24 cellular contexts compared by ENCODE assay signal in genomic region chr16:81530814-81531213, GRCh38.
DNase-seq lines count a peak whose midpoint lies in the region; ATAC-seq, FAIRE-seq and TF ChIP-seq lines count a peak whose summit lies in the region.
"Had no signal": no experiment of that assay in that cellular context is flagged by ENCODE, and none has a peak within 500 bp of the region (broad histone marks: within the 10 kb centered on the region; RNA-seq: fewer than 3 reads in every experiment).

No MANE protein-coding gene starts in this region.

- intact Hi-C loops in HCT116 (cut with micrococcal nuclease) = no loop called here
- intact Hi-C loops in mammary epithelial cell (cut with micrococcal nuclease) = loop anchor here (1.0 to 5.0 kb wide), 8 partner anchors 20 to 126 kb away; no protein-coding TSS in a partner anchor
- intact Hi-C loops in kidney (cut with DNase I) = no loop called here
- intact Hi-C loops in activated naive CD4-positive, alpha-beta T cell treated with anti-CD3 and anti-CD28 coated beads for 36 hours (cut with micrococcal nuclease) = no loop called here

- no peak for ATAC-seq in HCT116
- ATAC-seq in stimulated activated naive B cell treated with anti-CD40 and anti-IgM and Interleukin-4, amounts not matched to agents 10 μg/mL and 1 μg/mL and 100 μg/mL, for 72 hours (replicated peaks) = no peak

- H3K9me3 Mint-ChIP-seq in stimulated activated naive B cell treated with anti-CD40 and anti-IgM and Interleukin-4, amounts not matched to agents 10 μg/mL and 1 μg/mL and 100 μg/mL, for 72 hours = no peaks in the 10 kb centered on the region
- no peaks in the 10 kb centered on the region for H3K9me3 Mint-ChIP-seq in activated naive CD4-positive, alpha-beta T cell treated with anti-CD3 and anti-CD28 coated beads for 36 hours
- H3K9me3 Mint-ChIP-seq: activated B cell treated with CpG ODN at 0.5 μM for 24 hours; activated naive CD8-positive, alpha-beta T cell treated with anti-CD3 and anti-CD28 coated beads, Interleukin-2, amount 10 ng/mL, durations not matched to agents 7 days and 5 days had no signal

- POLR2A ChIA-PET in HCT116 (lab: Charles Lee) = no interaction called here

- no peak for FAIRE-seq in kidney (lab: Jason Lieb, UNC)
- FAIRE-seq: GM12891 had no signal

- no TSS peak for BruUV-seq in HCT116 (replicated peaks; lab: Mats Ljungman, UMichigan)
- BruUV-seq in mammary epithelial cell (replicated peaks; lab: Mats Ljungman, UMichigan) = TSS peak; percentile 64

- H3K4me1 ChIP-seq in HCT116 (ENCODE audit: control insufficient read depth in 1 of 2, insufficient read depth in 2 of 2, low read length in 2 of 2) = peaks cover 37 to 80% of the 10 kb centered on the region in 2 experiments
- H3K4me1 ChIP-seq in mammary epithelial cell (ENCODE audit: insufficient read depth, low read length) = peaks cover 85% of the 10 kb centered on the region
- peaks cover 32 to 54% of the 10 kb centered on the region in 2 donors for H3K4me1 ChIP-seq in kidney (ENCODE audit: control insufficient read depth in 1 of 2, insufficient read depth in 1 of 2, low read depth in 1 of 2, low read length in 2 of 2)

- peaks cover 31 to 41% of the 10 kb centered on the region in 2 donors for H3K4me1 Mint-ChIP-seq in stimulated activated naive B cell treated with anti-CD40 and anti-IgM and Interleukin-4, amounts not matched to agents 10 μg/mL and 1 μg/mL and 100 μg/mL, for 72 hours
- peaks cover 8% of the 10 kb centered on the region for H3K4me1 Mint-ChIP-seq in activated naive CD4-positive, alpha-beta T cell treated with anti-CD3 and anti-CD28 coated beads for 36 hours (ENCODE audit: low read depth)

- no peak for TF ChIP-seq CTCF in HCT116 (IDR thresholded peaks at IDR 0.05 in 2 of 3, conservative IDR thresholded peaks at IDR 0.05 in 1 of 3; ENCODE audit: borderline replicate concordance in 1 of 3, insufficient read depth in 1 of 3, low read depth in 2 of 3, low read length in 2 of 3)
- TF ChIP-seq CTCF in mammary epithelial cell (conservative IDR thresholded peaks at IDR 0.05 in 1 of 2, IDR thresholded peaks at IDR 0.05 in 1 of 2; ENCODE audit: extremely low read depth in 1 of 2, insufficient read depth in 1 of 2, low read depth in 1 of 2, low read length in 2 of 2) = no peak
- TF ChIP-seq CTCF in kidney (IDR thresholded peaks at IDR 0.05; ENCODE audit: borderline replicate concordance, extremely low read depth, insufficient read depth) = no peak

- H3K27ac Mint-ChIP-seq in stimulated activated naive B cell treated with anti-CD40 and anti-IgM and Interleukin-4, amounts not matched to agents 10 μg/mL and 1 μg/mL and 100 μg/mL, for 72 hours = peak overlapping the region; percentile 38
- no peak overlapping the region for H3K27ac Mint-ChIP-seq in activated naive CD4-positive, alpha-beta T cell treated with anti-CD3 and anti-CD28 coated beads for 36 hours
- H3K27ac Mint-ChIP-seq: activated B cell treated with CpG ODN at 0.5 μM for 24 hours; activated naive CD8-positive, alpha-beta T cell treated with anti-CD3 and anti-CD28 coated beads, Interleukin-2, amount 10 ng/mL, durations not matched to agents 7 days and 5 days had no signal

- WGBS in mammary epithelial cell (ENCODE audit: low coverage, missing lambda C conversion rate) = 5% methylated on average over 12 of the region's 12 CpGs

- CTCF ChIA-PET in HCT116 (lab: Charles Lee) (no interaction called here), mammary epithelial cell (lab: Charles Lee; ENCODE audit: low non-redundant PET) (no interaction called here)
- CTCF ChIA-PET in activated naive CD4-positive, alpha-beta T cell treated with anti-CD3 and anti-CD28 coated beads for 36 hours (lab: Charles Lee) = no interaction called here

- no peaks in the 10 kb centered on the region for H3K27me3 ChIP-seq in HCT116 (ENCODE audit: insufficient read depth, low read length)
- H3K27me3 ChIP-seq in mammary epithelial cell (ENCODE audit: insufficient read depth, low read length) = no peaks in the 10 kb centered on the region
- H3K27me3 ChIP-seq: colonic mucosa, testis had no signal

- no peak overlapping the region for H3K4me3 Mint-ChIP-seq in stimulated activated naive B cell treated with anti-CD40 and anti-IgM and Interleukin-4, amounts not matched to agents 10 μg/mL and 1 μg/mL and 100 μg/mL, for 72 hours
- H3K4me3 Mint-ChIP-seq in activated naive CD4-positive, alpha-beta T cell treated with anti-CD3 and anti-CD28 coated beads for 36 hours = no peak overlapping the region
- H3K4me3 Mint-ChIP-seq: activated B cell treated with CpG ODN at 0.5 μM for 24 hours; activated naive CD8-positive, alpha-beta T cell treated with anti-CD3 and anti-CD28 coated beads, Interleukin-2, amount 10 ng/mL, durations not matched to agents 7 days and 5 days had no signal

- no peak for TF ChIP-seq RAD21 in HCT116 (IDR thresholded peaks at IDR 0.05; ENCODE audit: low read depth)

- H3K9me2 ChIP-seq in HCT116 (ENCODE audit: insufficient read depth) = no peaks in the 10 kb centered on the region

- TF ChIP-seq POLR2A in HCT116 (IDR thresholded peaks at IDR 0.05; ENCODE audit: borderline replicate concordance, extremely low read depth, insufficient read depth, insufficient read length) = no peak

- H3K9me3 ChIP-seq in HCT116 (ENCODE audit: control insufficient read depth in 1 of 2, insufficient read depth in 1 of 2, low read depth in 1 of 2, low read length in 2 of 2) (no peaks in the 10 kb centered on the region), mammary epithelial cell (replicated peaks; ENCODE audit: insufficient read depth, low read length) (no peaks in the 10 kb centered on the region), kidney (ENCODE audit: control insufficient read depth in 1 of 2, low read length in 2 of 2) (no peaks in the 10 kb centered on the region)
- H3K9me3 ChIP-seq: colonic mucosa, testis had no signal

- H3K27ac ChIP-seq in HCT116 (ENCODE audit: low read depth, low read length) = no peak overlapping the region
- peak overlapping the region; percentile 97 for H3K27ac ChIP-seq in mammary epithelial cell (ENCODE audit: insufficient read depth, low read depth, low read length)
- peak overlapping the region; percentile 51 to 73 for H3K27ac ChIP-seq in kidney (ENCODE audit: low read depth in 2 of 2, low read length in 2 of 2)
- H3K27ac ChIP-seq: colonic mucosa, testis had no signal

- H3K4me3 ChIP-seq in HCT116 (replicated peaks in 1 of 2; ENCODE audit: low read depth in 1 of 2, low read length in 2 of 2) (no peak overlapping the region), mammary epithelial cell (replicated peaks in 1 of 3; ENCODE audit: insufficient read depth in 1 of 3, low read depth in 2 of 3, low read length in 3 of 3) (peak overlapping the region in 1 of 3 experiments; percentile 15), kidney (ENCODE audit: low read length in 2 of 2) (no peak overlapping the region)
- H3K4me3 ChIP-seq: colonic mucosa, testis had no signal

- H3K9ac ChIP-seq in HCT116 (ENCODE audit: low read length) = no peak overlapping the region
- H3K9ac ChIP-seq in mammary epithelial cell (ENCODE audit: insufficient read depth, low read length) = peak overlapping the region; percentile 92
- no peak overlapping the region for H3K9ac ChIP-seq in kidney (ENCODE audit: low read length in 2 of 2)

- DNase-seq in HCT116 (ENCODE audit: low read depth, low spot score) (no peak), mammary epithelial cell (peak; percentile 72), kidney (peak; percentile 25), GF-D8 (lab: John Stamatoyannopoulos, UW) (no peak), cerebellum (ENCODE audit: low spot score) (no peak), AML-193 (lab: John Stamatoyannopoulos, UW) (no peak)
- no peak for DNase-seq in stimulated activated naive B cell treated with anti-CD40 and anti-IgM and Interleukin-4, amounts not matched to agents 10 μg/mL and 1 μg/mL and 100 μg/mL, for 72 hours
- DNase-seq in activated naive CD4-positive, alpha-beta T cell treated with anti-CD3 and anti-CD28 coated beads for 36 hours = no peak
- DNase-seq: activated B cell treated with CpG ODN at 0.5 μM for 24 hours; activated CD4-positive, alpha-beta T cell treated with anti-CD3 and anti-CD28 coated beads, Interleukin-2, amount 50 U/mL, for 4 hours; activated naive CD8-positive, alpha-beta T cell treated with anti-CD3 and anti-CD28 coated beads, Interleukin-2, amount 10 ng/mL, durations not matched to agents 7 days and 5 days; DMS79; Kasumi-1; midbrain; NCI-H1092; NCI-H1930; NCI-H345; NCI-H774; OCI-M1; stimulated activated CD4-positive, alpha-beta T cell treated with anti-CD3 and anti-CD28 coated beads, Interleukin-1b, Interleukin-23, amount 100 ng/mL, for 48 hours; T-helper 2 cell; testis had no signal

- RAD21 ChIA-PET in HCT116 (lab: Charles Lee; ENCODE audit: low non-redundant PET in 1 of 2, low total read pairs in 2 of 2, uncharacterized antibody in 2 of 2, unreplicated experiment in 2 of 2) = no interaction called here

- H3K79me2 ChIP-seq in HCT116 (ENCODE audit: insufficient read depth, low read length) = peaks cover 100% of the 10 kb centered on the region
- peaks cover 85% of the 10 kb centered on the region for H3K79me2 ChIP-seq in mammary epithelial cell (ENCODE audit: insufficient read depth, low read length)

- no peaks in the 10 kb centered on the region for H3K36me3 ChIP-seq in HCT116 (ENCODE audit: control insufficient read depth in 1 of 2, insufficient read depth in 2 of 2, low read length in 2 of 2)
- H3K36me3 ChIP-seq in mammary epithelial cell (ENCODE audit: insufficient read depth, low read length) = peaks cover 2% of the 10 kb centered on the region
- no peaks in the 10 kb centered on the region for H3K36me3 ChIP-seq in kidney (ENCODE audit: control insufficient read depth in 1 of 2, insufficient read depth in 2 of 2, low read length in 2 of 2)
- H3K36me3 ChIP-seq: colonic mucosa had no signal

- no peaks in the 10 kb centered on the region; the same call in 1 of the 2 replicates for H4K20me1 ChIP-seq in HCT116 (ENCODE audit: insufficient read depth)
- no peaks in the 10 kb centered on the region for H4K20me1 ChIP-seq in mammary epithelial cell (ENCODE audit: insufficient read depth, low read length)

- in situ Hi-C loops in mammary epithelial cell (cut with MboI; ENCODE audit: low sequenced_read_pairs in 2 of 2) = loop anchor here in 1 of 2 donors (5.0 kb wide), 1 partner anchor 129 kb away; no protein-coding TSS in a partner anchor

- no peak overlapping the region for H2AFZ ChIP-seq in HCT116 (ENCODE audit: low read depth, low read length, poor library complexity, severe bottlenecking)
- no peak overlapping the region for H2AFZ ChIP-seq in mammary epithelial cell (ENCODE audit: low read depth, low read length)

- no peaks in the 10 kb centered on the region for H3K27me3 Mint-ChIP-seq in stimulated activated naive B cell treated with anti-CD40 and anti-IgM and Interleukin-4, amounts not matched to agents 10 μg/mL and 1 μg/mL and 100 μg/mL, for 72 hours
- H3K27me3 Mint-ChIP-seq in activated naive CD4-positive, alpha-beta T cell treated with anti-CD3 and anti-CD28 coated beads for 36 hours (ENCODE audit: low read depth) = no peaks in the 10 kb centered on the region
- H3K27me3 Mint-ChIP-seq: activated B cell treated with CpG ODN at 0.5 μM for 24 hours; activated naive CD8-positive, alpha-beta T cell treated with anti-CD3 and anti-CD28 coated beads, Interleukin-2, amount 10 ng/mL, durations not matched to agents 7 days and 5 days had no signal

- H3K4me2 ChIP-seq in HCT116 (ENCODE audit: low read length) = peak overlapping the region; percentile 27; the same call in 1 of the 2 replicates
- H3K4me2 ChIP-seq in mammary epithelial cell (ENCODE audit: insufficient read depth, low read depth, low read length) = peak overlapping the region; percentile 68

- dilution Hi-C loops in mammary epithelial cell (cut with HindIII; ENCODE audit: low sequenced_read_pairs) = no loop called here

- H3K36me3 Mint-ChIP-seq in stimulated activated naive B cell treated with anti-CD40 and anti-IgM and Interleukin-4, amounts not matched to agents 10 μg/mL and 1 μg/mL and 100 μg/mL, for 72 hours = peaks cover 9 to 20% of the 10 kb centered on the region in 2 donors
- no peaks in the 10 kb centered on the region for H3K36me3 Mint-ChIP-seq in activated naive CD4-positive, alpha-beta T cell treated with anti-CD3 and anti-CD28 coated beads for 36 hours (ENCODE audit: low read depth)

Comparison
In these comparisons a context has a peak if more than half of its experiments do, and no peak if none do; other contexts are left out.
1. DNase-seq: peak in mammary epithelial cell (single experiment) and kidney (single experiment); none in HCT116 (single experiment), stimulated activated naive B cell treated with anti-CD40 and anti-IgM and Interleukin-4, amounts not matched to agents 10 μg/mL and 1 μg/mL and 100 μg/mL, for 72 hours (single experiment), GF-D8 (single experiment), cerebellum (single experiment), AML-193 (0 of 2) and activated naive CD4-positive, alpha-beta T cell treated with anti-CD3 and anti-CD28 coated beads for 36 hours (single experiment).